8 cellular contexts compared by ENCODE assay signal in the genomic region with DNA sequence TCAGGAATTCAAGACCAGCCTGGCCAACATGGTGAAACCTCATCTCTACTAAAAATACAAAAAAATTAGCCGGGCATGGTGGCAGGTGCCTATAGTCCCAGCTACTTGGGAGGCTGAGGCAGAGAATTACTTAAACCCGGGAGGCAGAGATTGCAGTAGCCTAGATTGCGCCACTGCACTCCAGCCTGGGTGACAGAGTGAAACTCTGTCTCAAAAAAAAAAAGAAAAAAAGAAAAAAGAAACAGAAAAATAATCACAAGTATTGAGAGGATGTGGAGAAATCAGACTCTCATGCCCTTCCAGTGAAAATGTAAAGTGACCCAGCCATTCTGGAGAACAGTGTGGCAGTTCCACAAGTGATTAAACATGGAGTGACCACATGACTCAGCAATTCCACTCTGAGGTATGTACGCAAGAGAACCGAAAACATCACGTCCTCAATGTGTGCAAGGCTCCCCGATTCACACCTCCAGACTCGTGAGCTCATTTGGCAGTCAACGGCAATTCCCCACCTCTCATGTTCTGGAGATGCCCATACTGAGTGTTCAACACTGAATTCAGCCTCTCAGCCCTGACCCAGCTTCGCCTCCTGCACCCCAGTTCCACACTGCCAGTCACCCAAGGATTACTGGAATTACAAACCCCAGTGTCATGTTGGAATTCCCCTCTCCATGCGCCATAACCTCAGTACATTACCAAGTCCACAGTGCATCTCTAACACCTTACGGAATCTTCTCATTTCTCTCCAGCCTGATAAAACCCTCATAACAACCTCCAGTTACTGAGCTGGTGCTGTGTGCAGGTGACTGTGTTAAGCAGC. TPM values are rescaled to one million over a fixed set of nuclear protein-coding genes. Genes with fewer than 3 reads are reported as not detected.
DNase-seq lines count a peak whose midpoint lies in the region; ATAC-seq and TF ChIP-seq lines count a peak whose summit lies in the region.

No MANE protein-coding gene starts in this region.

- DNase-seq in activated CD4-positive, alpha-beta T cell treated with anti-CD3 and anti-CD28 coated beads for 36 hours = peak; percentile 81
- DNase-seq in activated CD4-positive, alpha-beta T cell treated with anti-CD3 and anti-CD28 coated beads, Interleukin-2, amount 50 U/mL, for 1 hour = no peak
- DNase-seq in adipocyte (ENCODE audit: low read depth) (peak; percentile 27), renal cortical epithelial cell (ENCODE audit: low read depth) (peak; percentile 52), testis (no peak), NCI-H82 treated with DMSO at 0.1 percent for 48 hours (lab: John Stamatoyannopoulos, UW; ENCODE audit: unreplicated experiment) (no peak)

- CTCF ChIA-PET in activated CD4-positive, alpha-beta T cell treated with anti-CD3 and anti-CD28 coated beads for 36 hours (lab: Charles Lee) = interaction anchor here (0.7 to 1.7 kb wide), 5 partner anchors 10 to 17 kb away, joined by 3 to 9 read pairs (median 3); no protein-coding TSS in a partner anchor

- no peak for TF ChIP-seq POLR2A in testis (IDR thresholded peaks at IDR 0.05)

- peaks cover 18% of the 10 kb centered on the region for H3K36me3 ChIP-seq in adipocyte (ENCODE audit: control insufficient read depth, insufficient read depth, low read length, severe bottlenecking)
- no peaks in the 10 kb centered on the region for H3K36me3 ChIP-seq in testis (ENCODE audit: low read depth, missing control alignments)

- no peak overlapping the region for H3K27ac ChIP-seq in testis

- TF ChIP-seq CTCF in testis (IDR thresholded peaks at IDR 0.05) = no peak

- H3K4me3 Mint-ChIP-seq in activated CD4-positive, alpha-beta T cell treated with anti-CD3 and anti-CD28 coated beads for 36 hours = no peak overlapping the region

- peak overlapping the region; percentile 80 for H3K27ac Mint-ChIP-seq in activated CD4-positive, alpha-beta T cell treated with anti-CD3 and anti-CD28 coated beads for 36 hours

- ATAC-seq in activated CD4-positive, alpha-beta T cell treated with anti-CD3 and anti-CD28 coated beads for 36 hours = peak; percentile 93
- ATAC-seq in HG03159 (IDR thresholded peaks at IDR 0.05; ENCODE audit: unreplicated experiment) (peak; percentile 52), GM21825 (IDR thresholded peaks at IDR 0.05; ENCODE audit: unreplicated experiment) (no peak)

- POLR2A ChIA-PET in activated CD4-positive, alpha-beta T cell treated with anti-CD3 and anti-CD28 coated beads for 36 hours (lab: Charles Lee) = interaction anchor here (0.6 to 2.0 kb wide), 5 partner anchors 9 to 670 kb away, joined by 3 to 8 read pairs (median 4); partner anchors contain the start of genes ACOX3 and TRMT44

- intact Hi-C loops in activated CD4-positive, alpha-beta T cell treated with anti-CD3 and anti-CD28 coated beads for 36 hours (cut with DNase I, micrococcal nuclease) = loop anchor here in 1 of 2 experiments (10.0 kb wide), 1 partner anchor 565 kb away; no protein-coding TSS in a partner anchor
- intact Hi-C loops in testis (cut with DNase I; ENCODE audit: low total_unique reads) = no loop called here

- no peak overlapping the region for H3K9ac ChIP-seq in adipocyte (ENCODE audit: low read length)

- H3K27me3 Mint-ChIP-seq in activated CD4-positive, alpha-beta T cell treated with anti-CD3 and anti-CD28 coated beads for 36 hours = no peaks in the 10 kb centered on the region

- WGBS in testis, 2 donors = 94% methylated on average over 12 of the region's 12 CpGs

- peaks cover 49% of the 10 kb centered on the region for H3K4me1 Mint-ChIP-seq in activated CD4-positive, alpha-beta T cell treated with anti-CD3 and anti-CD28 coated beads for 36 hours

- H3K9me3 Mint-ChIP-seq in activated CD4-positive, alpha-beta T cell treated with anti-CD3 and anti-CD28 coated beads for 36 hours (ENCODE audit: low read depth) = no peaks in the 10 kb centered on the region

- H3K27me3 ChIP-seq in adipocyte (replicated peaks; ENCODE audit: control insufficient read depth, insufficient read depth, low read length) (no peaks in the 10 kb centered on the region), testis (no peaks in the 10 kb centered on the region)

- H3K4me1 ChIP-seq in adipocyte (ENCODE audit: control insufficient read depth, insufficient read depth, low read length) (peaks cover 11% of the 10 kb centered on the region), testis (no peaks in the 10 kb centered on the region)

- H3K9me3 ChIP-seq in adipocyte (ENCODE audit: control insufficient read depth, low read length) = no peaks in the 10 kb centered on the region
- no peaks in the 10 kb centered on the region for H3K9me3 ChIP-seq in testis

- H3K4me3 ChIP-seq in adipocyte (ENCODE audit: low read length) = no peak overlapping the region
- no peak overlapping the region for H3K4me3 ChIP-seq in testis

- H3K36me3 Mint-ChIP-seq in activated CD4-positive, alpha-beta T cell treated with anti-CD3 and anti-CD28 coated beads for 36 hours (ENCODE audit: low read depth) = peaks cover 17% of the 10 kb centered on the region

RNA-seq across cellular contexts. Expression of gene ACOX3, which starts 21.1 kb away (rescaled TPM):
- total RNA-seq in activated CD4-positive, alpha-beta T cell treated with anti-CD3 and anti-CD28 coated beads for 36 hours = 10 to 100 TPM; 20.5 to 29.3 TPM
- total RNA-seq in renal cortical epithelial cell (25.0 and 41.5 TPM in 2 replicates), testis (10 to 100 TPM; 29.8 to 35.9 TPM)
- polyA plus RNA-seq in testis (ENCODE audit: insufficient read depth, low read depth, low replicate concordance) = 8.6 TPM

RNA-seq across cellular contexts. Expression of gene TRMT44, which starts 21.1 kb away (rescaled TPM):
- 10 to 100 TPM; 20.1 to 24.5 TPM for total RNA-seq in activated CD4-positive, alpha-beta T cell treated with anti-CD3 and anti-CD28 coated beads for 36 hours
- total RNA-seq in renal cortical epithelial cell (8.7 and 14.5 TPM in 2 replicates), testis (10 to 100 TPM; 41.3 to 52.7 TPM)
- polyA plus RNA-seq in testis (ENCODE audit: insufficient read depth, low read depth, low replicate concordance) = 20.9 TPM

Comparison
In these comparisons a context has a peak if more than half of its experiments do, and no peak if none do; other contexts are left out.
1. DNase-seq: peak in activated CD4-positive, alpha-beta T cell treated with anti-CD3 and anti-CD28 coated beads for 36 hours (single experiment), adipocyte (single experiment) and renal cortical epithelial cell (single experiment); none in activated CD4-positive, alpha-beta T cell treated with anti-CD3 and anti-CD28 coated beads, Interleukin-2, amount 50 U/mL, for 1 hour (single experiment), testis (single experiment) and NCI-H82 treated with DMSO at 0.1 percent for 48 hours (single experiment).